In the genomic region with DNA sequence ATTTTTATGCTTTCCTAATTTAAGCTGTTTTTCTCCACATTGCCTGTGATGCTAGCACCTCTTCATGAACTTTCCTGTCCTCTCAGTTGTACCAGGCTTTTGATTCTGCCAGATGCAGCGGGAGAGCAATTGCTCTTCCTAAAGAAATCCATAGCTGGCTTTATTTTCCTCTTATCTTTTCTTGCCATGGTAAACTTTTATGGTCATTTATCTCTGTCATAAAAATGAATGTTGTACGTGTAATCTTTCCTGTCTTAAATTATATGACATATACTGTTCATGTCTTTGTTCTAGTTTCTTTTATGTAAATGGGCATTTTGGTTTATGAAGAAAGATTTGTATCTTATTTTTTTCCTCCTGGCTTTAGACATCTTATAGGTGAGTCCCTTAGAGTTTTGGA, we compare ENCODE assay signal across 36 cellular contexts.
DNase-seq lines count a peak whose midpoint lies in the region; ATAC-seq, FAIRE-seq and TF ChIP-seq lines count a peak whose summit lies in the region.
"Had no signal": no experiment of that assay in that cellular context is flagged by ENCODE, and none has a peak within 500 bp of the region (broad histone marks: within the 10 kb centered on the region; RNA-seq: fewer than 3 reads in every experiment).

No MANE protein-coding gene starts in this region.

- H3K27ac ChIP-seq in hepatocyte, result no peak overlapping the region
- H3K27ac ChIP-seq: 22Rv1; A549; BLaER1; BLaER1 treated with 17β-estradiol and CSF1 and Interleukin-3, amounts not matched to agents 10 nM and 100 nM; C4-2B had no signal

- H3K27me3 ChIP-seq in hepatocyte, result no peaks in the 10 kb centered on the region
- H3K27me3 ChIP-seq: BE2C; BLaER1; BLaER1 treated with 17β-estradiol and CSF1 and Interleukin-3, amounts not matched to agents 10 nM and 100 nM had no signal

- 44% methylated on average over 2 of the region's 2 CpGs for WGBS in hepatocyte (ENCODE audit: low lambda C conversion rate, missing lambda C conversion rate)

- H2AFZ ChIP-seq in hepatocyte, result no peak overlapping the region

- no peaks in the 10 kb centered on the region for H3K9me3 Mint-ChIP-seq in activated CD4-positive, alpha-beta T cell treated with anti-CD3 and anti-CD28 coated beads, Interleukin-2, amount 10 ng/mL, durations not matched to agents 24 days and 14 days

- DNase-seq in hepatocyte (ENCODE audit: low spot score) (no peak), left colon (no peak), mucosa of descending colon (peak in 1 of 3 donors; percentile 9), GDM1 (lab: John Stamatoyannopoulos, UW) (no peak), NCI-H524 (lab: John Stamatoyannopoulos, UW) (no peak)
- DNase-seq in activated CD4-positive, alpha-beta T cell treated with anti-CD3 and anti-CD28 coated beads, Interleukin-2, amount 10 ng/mL, durations not matched to agents 24 days and 14 days, result no peak
- DNase-seq in activated CD4-positive, CD25-positive, alpha-beta regulatory T cell treated with anti-CD3 and anti-CD28 coated beads, Interleukin-2, amount 50 U/mL, for 72 hours, result no peak
- DNase-seq: 8988T; ACHN; AML-193; BE2C; C1 segment of cervical spinal cord; Caco-2; Calu3; CD4-positive, alpha-beta memory T cell; CD4-positive, alpha-beta T cell; CD4-positive, CD25-positive, alpha-beta regulatory T cell; CD8-positive, alpha-beta memory T cell; CD8-positive, alpha-beta T cell; COR-L47; DMS 273 treated with DMSO at 0.1 percent for 48 hours; DMS153; DMS53; DMS79; DMS79 treated with DMSO at 0.1 percent for 48 hours; DND-41; EL had no signal

- no peak overlapping the region for H3K4me3 ChIP-seq in hepatocyte
- no peak overlapping the region for H3K4me3 ChIP-seq in mucosa of descending colon
- H3K4me3 ChIP-seq: A549; BLaER1; BLaER1 treated with 17β-estradiol and CSF1 and Interleukin-3, amounts not matched to agents 10 nM and 100 nM had no signal

- no peaks in the 10 kb centered on the region for H3K79me2 ChIP-seq in hepatocyte

- no peaks in the 10 kb centered on the region for H3K9me2 ChIP-seq in hepatocyte (replicated peaks; ENCODE audit: insufficient read depth)

- no peaks in the 10 kb centered on the region for H4K20me1 ChIP-seq in hepatocyte (ENCODE audit: insufficient read depth, poor library complexity, severe bottlenecking)
- H4K20me1 ChIP-seq: BLaER1; BLaER1 treated with 17β-estradiol and CSF1 and Interleukin-3, amounts not matched to agents 10 nM and 100 nM had no signal

- H3K4me1 ChIP-seq in hepatocyte (ENCODE audit: insufficient read depth) (no peaks in the 10 kb centered on the region), mucosa of descending colon (ENCODE audit: low read depth) (no peaks in the 10 kb centered on the region)
- H3K4me1 ChIP-seq: A549; BE2C; BLaER1; BLaER1 treated with 17β-estradiol and CSF1 and Interleukin-3, amounts not matched to agents 10 nM and 100 nM; Caco-2 had no signal

- FAIRE-seq in colon (lab: Jason Lieb, UNC), result peak; percentile 24
- FAIRE-seq: A204.1, A549 had no signal

- TF ChIP-seq CTCF in hepatocyte (IDR thresholded peaks at IDR 0.05; ENCODE audit: poor library complexity) (no peak), mucosa of descending colon (IDR thresholded peaks at IDR 0.05) (no peak)

- no peaks in the 10 kb centered on the region for H3K27me3 Mint-ChIP-seq in activated CD4-positive, alpha-beta T cell treated with anti-CD3 and anti-CD28 coated beads, Interleukin-2, amount 10 ng/mL, durations not matched to agents 24 days and 14 days
- H3K27me3 Mint-ChIP-seq: B cell; CD4-positive, alpha-beta memory T cell; CD4-positive, alpha-beta T cell; CD4-positive, CD25-positive, alpha-beta regulatory T cell; CD8-positive, alpha-beta memory T cell had no signal

- H3K9me3 ChIP-seq in hepatocyte (ENCODE audit: low read depth) (no peaks in the 10 kb centered on the region), mucosa of descending colon (no peaks in the 10 kb centered on the region)
- H3K9me3 ChIP-seq: BE2C, BLaER1, Caco-2 had no signal

- ATAC-seq in left colon, result peak; percentile 94
- peak; percentile 83 for ATAC-seq in mucosa of descending colon
- ATAC-seq: A549; CD8-positive, alpha-beta T cell had no signal

- H3K36me3 ChIP-seq in hepatocyte (replicated peaks; ENCODE audit: insufficient read depth, low read depth), result no peaks in the 10 kb centered on the region
- no peaks in the 10 kb centered on the region for H3K36me3 ChIP-seq in mucosa of descending colon (ENCODE audit: low read depth)
- H3K36me3 ChIP-seq: BE2C; BLaER1; BLaER1 treated with 17β-estradiol and CSF1 and Interleukin-3, amounts not matched to agents 10 nM and 100 nM had no signal

- no peak overlapping the region for H3K4me3 Mint-ChIP-seq in activated CD4-positive, alpha-beta T cell treated with anti-CD3 and anti-CD28 coated beads, Interleukin-2, amount 10 ng/mL, durations not matched to agents 24 days and 14 days
- H3K4me3 Mint-ChIP-seq: B cell; CD14-positive monocyte; CD4-positive, alpha-beta memory T cell; CD4-positive, alpha-beta T cell; CD4-positive, CD25-positive, alpha-beta regulatory T cell; CD8-positive, alpha-beta memory T cell; CD8-positive, alpha-beta T cell had no signal

- H3K36me3 Mint-ChIP-seq in activated CD4-positive, alpha-beta T cell treated with anti-CD3 and anti-CD28 coated beads, Interleukin-2, amount 10 ng/mL, durations not matched to agents 24 days and 14 days (ENCODE audit: low read depth), result no peaks in the 10 kb centered on the region
- H3K36me3 Mint-ChIP-seq: CD14-positive monocyte; CD4-positive, alpha-beta memory T cell; CD4-positive, CD25-positive, alpha-beta regulatory T cell; CD8-positive, alpha-beta memory T cell; CD8-positive, alpha-beta T cell had no signal

- intact Hi-C loops in left colon (cut with DNase I, micrococcal nuclease) (loop anchor here in 1 of 2 donors (10.0 kb wide), 1 partner anchor 62 kb away; no protein-coding TSS in a partner anchor), mucosa of descending colon (cut with DNase I, micrococcal nuclease) (no loop called here)
- intact Hi-C loops in activated CD4-positive, alpha-beta T cell treated with anti-CD3 and anti-CD28 coated beads, Interleukin-2, amount 10 ng/mL, durations not matched to agents 24 days and 14 days (cut with micrococcal nuclease), result no loop called here

- H3K4me1 Mint-ChIP-seq in activated CD4-positive, alpha-beta T cell treated with anti-CD3 and anti-CD28 coated beads, Interleukin-2, amount 10 ng/mL, durations not matched to agents 24 days and 14 days, result no peaks in the 10 kb centered on the region
- H3K4me1 Mint-ChIP-seq: B cell; CD14-positive monocyte; CD4-positive, alpha-beta memory T cell; CD4-positive, CD25-positive, alpha-beta regulatory T cell; CD8-positive, alpha-beta memory T cell had no signal

- peak overlapping the region; percentile 3 for H3K4me2 ChIP-seq in hepatocyte
- H3K4me2 ChIP-seq: A549; BLaER1; BLaER1 treated with 17β-estradiol and CSF1 and Interleukin-3, amounts not matched to agents 10 nM and 100 nM had no signal

- no peak overlapping the region for H3K27ac Mint-ChIP-seq in activated CD4-positive, alpha-beta T cell treated with anti-CD3 and anti-CD28 coated beads, Interleukin-2, amount 10 ng/mL, durations not matched to agents 24 days and 14 days
- H3K27ac Mint-ChIP-seq: B cell; CD14-positive monocyte; CD4-positive, alpha-beta memory T cell; CD4-positive, alpha-beta T cell; CD4-positive, CD25-positive, alpha-beta regulatory T cell; CD8-positive, alpha-beta memory T cell; CD8-positive, alpha-beta T cell had no signal
